Comparison of ENCODE assay signal across 9 cellular contexts in the genomic region with DNA sequence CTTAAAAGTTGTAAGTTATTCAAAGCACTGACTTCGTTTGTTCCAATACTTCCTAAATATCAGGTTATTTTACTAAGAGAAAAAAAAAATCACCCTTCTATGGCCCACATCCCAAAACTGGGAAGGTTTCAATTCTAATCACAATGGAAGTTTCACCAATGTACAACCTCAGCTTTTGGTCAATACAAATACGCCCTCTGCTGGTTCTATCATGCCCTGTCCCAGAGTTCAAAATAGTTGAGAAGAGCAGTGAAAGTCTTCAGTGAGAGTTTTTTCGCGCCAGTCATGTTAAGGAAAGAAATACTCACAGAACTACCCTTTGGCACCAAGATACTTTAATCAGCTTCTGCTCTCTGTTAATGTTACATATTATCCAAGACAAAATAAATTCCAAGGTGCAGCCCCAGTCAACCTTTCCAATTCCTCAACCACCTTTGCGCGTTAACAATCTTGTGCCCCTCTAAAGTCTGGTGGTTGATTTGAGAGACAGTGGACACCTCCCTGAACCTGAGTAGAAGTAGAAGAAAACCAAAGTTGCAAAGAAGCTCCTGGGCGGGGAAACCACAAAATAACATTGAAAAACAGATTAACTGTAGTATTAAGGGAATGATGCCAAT. TPM values are rescaled to one million over a fixed set of nuclear protein-coding genes. Genes with fewer than 3 reads are reported as not detected.
DNase-seq lines count a peak whose midpoint lies in the region; ATAC-seq and TF ChIP-seq lines count a peak whose summit lies in the region.
"Had no signal": no experiment of that assay in that cellular context is flagged by ENCODE, and none has a peak within 500 bp of the region (broad histone marks: within the 10 kb centered on the region; RNA-seq: fewer than 3 reads in every experiment).

No MANE protein-coding gene starts in this region.

- no peak overlapping the region for H3K4me3 Mint-ChIP-seq in activated T-helper 2 cell treated with anti-CD3 and anti-CD28 coated beads, Interferon-gamma antibody, Interleukin-2, Interleukin-4, amounts not matched to agents 10 μg/mL and 5 μg/mL and 100 μg/mL, durations not matched to agents 14 hours and 24 hours and 36 hours (ENCODE audit: low read depth)
- H3K4me3 Mint-ChIP-seq in osteocyte (ENCODE audit: unreplicated experiment), result no peak overlapping the region
- H3K4me3 Mint-ChIP-seq: activated naive CD4-positive, alpha-beta T cell treated with anti-CD3 and anti-CD28 coated beads, Interleukin-2, amount 50 U/mL, for 24 hours had no signal

- in situ Hi-C loops in KBM-7 (cut with MboI; ENCODE audit: low pct_unique_long_range_greater_than_20kb, low sequenced_read_pairs), result no loop called here

- no peak overlapping the region for H3K4me3 ChIP-seq in Peyer's patch

- no peak overlapping the region for H3K27ac ChIP-seq in Peyer's patch

- H3K36me3 ChIP-seq in Peyer's patch, result no peaks in the 10 kb centered on the region

- H3K27me3 Mint-ChIP-seq in activated T-helper 2 cell treated with anti-CD3 and anti-CD28 coated beads, Interferon-gamma antibody, Interleukin-2, Interleukin-4, amounts not matched to agents 10 μg/mL and 5 μg/mL and 100 μg/mL, durations not matched to agents 14 hours and 24 hours and 36 hours (ENCODE audit: low read depth), result peaks cover 8% of the 10 kb centered on the region
- H3K27me3 Mint-ChIP-seq in osteocyte (ENCODE audit: unreplicated experiment), result no peaks in the 10 kb centered on the region

- intact Hi-C loops in activated T-helper 2 cell treated with anti-CD3 and anti-CD28 coated beads, Interferon-gamma antibody, Interleukin-2, Interleukin-4, amounts not matched to agents 10 μg/mL and 5 μg/mL and 100 μg/mL, durations not matched to agents 14 hours and 24 hours and 36 hours (cut with micrococcal nuclease), result loop anchor here (1.0 to 10.0 kb wide), 5 partner anchors 74 to 944 kb away; partner anchors contain the start of gene FZD7

- no peaks in the 10 kb centered on the region for H3K4me1 ChIP-seq in Peyer's patch

- H3K9me3 Mint-ChIP-seq in activated T-helper 2 cell treated with anti-CD3 and anti-CD28 coated beads, Interferon-gamma antibody, Interleukin-2, Interleukin-4, amounts not matched to agents 10 μg/mL and 5 μg/mL and 100 μg/mL, durations not matched to agents 14 hours and 24 hours and 36 hours, result no peaks in the 10 kb centered on the region
- H3K9me3 Mint-ChIP-seq in osteocyte (ENCODE audit: unreplicated experiment), result peaks cover 3% of the 10 kb centered on the region
- H3K9me3 Mint-ChIP-seq: activated naive CD4-positive, alpha-beta T cell treated with anti-CD3 and anti-CD28 coated beads, Interleukin-2, amount 50 U/mL, for 24 hours had no signal

- TF ChIP-seq POLR2A in Peyer's patch (IDR thresholded peaks at IDR 0.05), result no peak

- peaks cover 5% of the 10 kb centered on the region for H3K4me1 Mint-ChIP-seq in activated T-helper 2 cell treated with anti-CD3 and anti-CD28 coated beads, Interferon-gamma antibody, Interleukin-2, Interleukin-4, amounts not matched to agents 10 μg/mL and 5 μg/mL and 100 μg/mL, durations not matched to agents 14 hours and 24 hours and 36 hours (ENCODE audit: low read depth)
- no peaks in the 10 kb centered on the region for H3K4me1 Mint-ChIP-seq in osteocyte (ENCODE audit: unreplicated experiment)
- H3K4me1 Mint-ChIP-seq: activated naive CD4-positive, alpha-beta T cell treated with anti-CD3 and anti-CD28 coated beads, Interleukin-2, amount 50 U/mL, for 24 hours had no signal

- no peaks in the 10 kb centered on the region for H3K9me3 ChIP-seq in Peyer's patch

- ATAC-seq in GM21447 (IDR thresholded peaks at IDR 0.05; ENCODE audit: unreplicated experiment) (no peak), HG03342 (IDR thresholded peaks at IDR 0.05; ENCODE audit: unreplicated experiment) (no peak)

- DNase-seq in Daoy (ENCODE audit: low read depth) (peak; percentile 47), KBM-7 (peak; percentile 77), Peyer's patch (peak in 2 of 3 donors; percentile 44 to 82), foreskin melanocyte (peak; percentile 49), osteocyte (ENCODE audit: extremely low spot score, unreplicated experiment) (no peak)
- DNase-seq in activated T-helper 2 cell treated with anti-CD3 and anti-CD28 coated beads, Interferon-gamma antibody, Interleukin-2, Interleukin-4, amounts not matched to agents 10 μg/mL and 5 μg/mL and 100 μg/mL, durations not matched to agents 14 hours and 24 hours and 36 hours (ENCODE audit: low spot score), result peak; percentile 16

- H3K27me3 ChIP-seq in Peyer's patch, result no peaks in the 10 kb centered on the region

- TF ChIP-seq CTCF in Peyer's patch (IDR thresholded peaks at IDR 0.05) (peak; percentile 64 to 94 (median 84)), osteocyte (IDR thresholded peaks at IDR 0.05) (peak; percentile 87)

- no peaks in the 10 kb centered on the region for H3K36me3 Mint-ChIP-seq in activated T-helper 2 cell treated with anti-CD3 and anti-CD28 coated beads, Interferon-gamma antibody, Interleukin-2, Interleukin-4, amounts not matched to agents 10 μg/mL and 5 μg/mL and 100 μg/mL, durations not matched to agents 14 hours and 24 hours and 36 hours (ENCODE audit: low read depth)
- peaks cover 2% of the 10 kb centered on the region for H3K36me3 Mint-ChIP-seq in osteocyte (ENCODE audit: unreplicated experiment)
- H3K36me3 Mint-ChIP-seq: activated naive CD4-positive, alpha-beta T cell treated with anti-CD3 and anti-CD28 coated beads, Interleukin-2, amount 50 U/mL, for 24 hours had no signal

- no peak overlapping the region for H3K27ac Mint-ChIP-seq in activated T-helper 2 cell treated with anti-CD3 and anti-CD28 coated beads, Interferon-gamma antibody, Interleukin-2, Interleukin-4, amounts not matched to agents 10 μg/mL and 5 μg/mL and 100 μg/mL, durations not matched to agents 14 hours and 24 hours and 36 hours
- H3K27ac Mint-ChIP-seq in osteocyte (ENCODE audit: unreplicated experiment), result no peak overlapping the region
- H3K27ac Mint-ChIP-seq: activated naive CD4-positive, alpha-beta T cell treated with anti-CD3 and anti-CD28 coated beads, Interleukin-2, amount 50 U/mL, for 24 hours had no signal

RNA-seq across cellular contexts. Expression of gene SUMO1, which starts 59.9 kb away (rescaled TPM):
- 160 and 173 TPM in 2 replicates for total RNA-seq in Daoy (2014; rRNA removed; shearing (Covaris generic))
- total RNA-seq in Peyer's patch (10 to 100 TPM; 41.9 to 80.6 (median 58.8) TPM), osteocyte (89.8 and 94.7 TPM in 2 replicates)
- total RNA-seq in activated T-helper 2 cell treated with anti-CD3 and anti-CD28 coated beads, Interferon-gamma antibody, Interleukin-2, Interleukin-4, amounts not matched to agents 10 μg/mL and 5 μg/mL and 100 μg/mL, durations not matched to agents 14 hours and 24 hours and 36 hours, result 119 and 124 TPM in 2 replicates
